ENCODE assay signal across 1 cellular context in genomic region chr19:2236285-2237050, GRCh38.
TF ChIP-seq lines count a peak whose summit lies in the region.

Gene PLEKHJ1 (minus strand): TSS chr19:2236329. CDS start chr19:2236248, 81 bp downstream.
Gene SF3A2 (plus strand): TSS chr19:2236824. CDS start chr19:2243419, 6,595 bp downstream.

TF ChIP-seq in HepG2, 621 proteins besides CTCF, POLR2A, EP300 and RAD21 (continued from another document and continues in another):
- peak; percentile 57 for TF ChIP-seq ZBTB33 (CRISPR knock-in tag; IDR thresholded peaks at IDR 0.05)
- TF ChIP-seq ZNF263 (CRISPR knock-in tag; IDR thresholded peaks at IDR 0.05): peak; percentile 82
- no peak for TF ChIP-seq SMAD9 (CRISPR knock-in tag; IDR thresholded peaks at IDR 0.05)
- TF ChIP-seq, protein P1, sequence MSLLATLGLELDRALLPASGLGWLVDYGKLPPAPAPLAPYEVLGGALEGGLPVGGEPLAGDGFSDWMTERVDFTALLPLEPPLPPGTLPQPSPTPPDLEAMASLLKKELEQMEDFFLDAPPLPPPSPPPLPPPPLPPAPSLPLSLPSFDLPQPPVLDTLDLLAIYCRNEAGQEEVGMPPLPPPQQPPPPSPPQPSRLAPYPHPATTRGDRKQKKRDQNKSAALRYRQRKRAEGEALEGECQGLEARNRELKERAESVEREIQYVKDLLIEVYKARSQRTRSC (CRISPR knock-in tag; IDR thresholded peaks at IDR 0.05; ENCODE audit: low read depth): peak; percentile 64; the same call in 1 of the 2 replicates
- TF ChIP-seq CBX5 (CRISPR knock-in tag; IDR thresholded peaks at IDR 0.05; ENCODE audit: borderline replicate concordance): peak; percentile 85; the same call in 1 of the 2 replicates
- TF ChIP-seq SNAPC2 (CRISPR knock-in tag; IDR thresholded peaks at IDR 0.05): peak; percentile 90
- TF ChIP-seq, protein P2, sequence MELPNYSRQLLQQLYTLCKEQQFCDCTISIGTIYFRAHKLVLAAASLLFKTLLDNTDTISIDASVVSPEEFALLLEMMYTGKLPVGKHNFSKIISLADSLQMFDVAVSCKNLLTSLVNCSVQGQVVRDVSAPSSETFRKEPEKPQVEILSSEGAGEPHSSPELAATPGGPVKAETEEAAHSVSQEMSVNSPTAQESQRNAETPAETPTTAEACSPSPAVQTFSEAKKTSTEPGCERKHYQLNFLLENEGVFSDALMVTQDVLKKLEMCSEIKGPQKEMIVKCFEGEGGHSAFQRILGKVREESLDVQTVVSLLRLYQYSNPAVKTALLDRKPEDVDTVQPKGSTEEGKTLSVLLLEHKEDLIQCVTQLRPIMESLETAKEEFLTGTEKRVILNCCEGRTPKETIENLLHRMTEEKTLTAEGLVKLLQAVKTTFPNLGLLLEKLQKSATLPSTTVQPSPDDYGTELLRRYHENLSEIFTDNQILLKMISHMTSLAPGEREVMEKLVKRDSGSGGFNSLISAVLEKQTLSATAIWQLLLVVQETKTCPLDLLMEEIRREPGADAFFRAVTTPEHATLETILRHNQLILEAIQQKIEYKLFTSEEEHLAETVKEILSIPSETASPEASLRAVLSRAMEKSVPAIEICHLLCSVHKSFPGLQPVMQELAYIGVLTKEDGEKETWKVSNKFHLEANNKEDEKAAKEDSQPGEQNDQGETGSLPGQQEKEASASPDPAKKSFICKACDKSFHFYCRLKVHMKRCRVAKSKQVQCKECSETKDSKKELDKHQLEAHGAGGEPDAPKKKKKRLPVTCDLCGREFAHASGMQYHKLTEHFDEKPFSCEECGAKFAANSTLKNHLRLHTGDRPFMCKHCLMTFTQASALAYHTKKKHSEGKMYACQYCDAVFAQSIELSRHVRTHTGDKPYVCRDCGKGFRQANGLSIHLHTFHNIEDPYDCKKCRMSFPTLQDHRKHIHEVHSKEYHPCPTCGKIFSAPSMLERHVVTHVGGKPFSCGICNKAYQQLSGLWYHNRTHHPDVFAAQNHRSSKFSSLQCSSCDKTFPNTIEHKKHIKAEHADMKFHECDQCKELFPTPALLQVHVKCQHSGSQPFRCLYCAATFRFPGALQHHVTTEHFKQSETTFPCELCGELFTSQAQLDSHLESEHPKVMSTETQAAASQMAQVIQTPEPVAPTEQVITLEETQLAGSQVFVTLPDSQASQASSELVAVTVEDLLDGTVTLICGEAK (IDR thresholded peaks at IDR 0.05): no peak
- TF ChIP-seq, protein P2 (CRISPR knock-in tag; IDR thresholded peaks at IDR 0.05): peak; percentile 90
- peak; percentile 85 for TF ChIP-seq PHF20 (CRISPR knock-in tag; IDR thresholded peaks at IDR 0.05)
- TF ChIP-seq HMG20B (CRISPR knock-in tag; conservative IDR thresholded peaks at IDR 0.05): peak; percentile 82
- peak; percentile 73 for TF ChIP-seq SMAD3 (CRISPR knock-in tag; IDR thresholded peaks at IDR 0.05)
- TF ChIP-seq ZNF615 (CRISPR knock-in tag; IDR thresholded peaks at IDR 0.05; ENCODE audit: borderline replicate concordance): peak; percentile 91
- no peak; the same call in 1 of the 2 replicates for TF ChIP-seq ZNF160 (CRISPR knock-in tag; IDR thresholded peaks at IDR 0.05)
- no peak for TF ChIP-seq PRDM4 (CRISPR knock-in tag; IDR thresholded peaks at IDR 0.05; ENCODE audit: borderline replicate concordance)
- peak; percentile 77 for TF ChIP-seq ETV6 (CRISPR knock-in tag; conservative IDR thresholded peaks at IDR 0.05)
- TF ChIP-seq, protein P3, sequence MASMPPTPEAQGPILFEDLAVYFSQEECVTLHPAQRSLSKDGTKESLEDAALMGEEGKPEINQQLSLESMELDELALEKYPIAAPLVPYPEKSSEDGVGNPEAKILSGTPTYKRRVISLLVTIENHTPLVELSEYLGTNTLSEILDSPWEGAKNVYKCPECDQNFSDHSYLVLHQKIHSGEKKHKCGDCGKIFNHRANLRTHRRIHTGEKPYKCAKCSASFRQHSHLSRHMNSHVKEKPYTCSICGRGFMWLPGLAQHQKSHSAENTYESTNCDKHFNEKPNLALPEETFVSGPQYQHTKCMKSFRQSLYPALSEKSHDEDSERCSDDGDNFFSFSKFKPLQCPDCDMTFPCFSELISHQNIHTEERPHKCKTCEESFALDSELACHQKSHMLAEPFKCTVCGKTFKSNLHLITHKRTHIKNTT (CRISPR knock-in tag; IDR thresholded peaks at IDR 0.05): 0 out of 2 replicates have a peak, but pooled peaks have one; percentile 87
- peak; percentile 99 for TF ChIP-seq ZNF451 (CRISPR knock-in tag; IDR thresholded peaks at IDR 0.05)
- peak; percentile 96 for TF ChIP-seq ZNF30 (CRISPR knock-in tag; IDR thresholded peaks at IDR 0.05)
- TF ChIP-seq PCBP2 (optimal IDR thresholded peaks at IDR 0.05; ENCODE audit: low read depth, low read length, poor library complexity, severe bottlenecking): no peak
- TF ChIP-seq RFX1 (IDR thresholded peaks at IDR 0.05): no peak
- TF ChIP-seq ZNF580 (CRISPR knock-in tag; IDR thresholded peaks at IDR 0.05; ENCODE audit: borderline replicate concordance, low read depth): peak; percentile 97
- TF ChIP-seq SALL1 (CRISPR knock-in tag; IDR thresholded peaks at IDR 0.05): peak; percentile 98
- TF ChIP-seq AKAP8 (CRISPR knock-in tag; IDR thresholded peaks at IDR 0.05): peak; percentile 39
- no peak for TF ChIP-seq ZBTB1 (CRISPR knock-in tag; IDR thresholded peaks at IDR 0.05; ENCODE audit: borderline replicate concordance)
- TF ChIP-seq E2F1 (CRISPR knock-in tag; IDR thresholded peaks at IDR 0.05): peak; percentile 95
- TF ChIP-seq ZNF207 (IDR thresholded peaks at IDR 0.05; ENCODE audit: borderline replicate concordance): no peak
- TF ChIP-seq ZNF841 (CRISPR knock-in tag; IDR thresholded peaks at IDR 0.05; ENCODE audit: borderline replicate concordance): peak; percentile 89; the same call in 1 of the 2 replicates
- TF ChIP-seq SPEN (CRISPR knock-in tag; IDR thresholded peaks at IDR 0.05; ENCODE audit: low read depth): peak; percentile 96
- peak; percentile 96 for TF ChIP-seq ZBTB42 (CRISPR knock-in tag; IDR thresholded peaks at IDR 0.05)
- TF ChIP-seq SMC3 (IDR thresholded peaks at IDR 0.05; ENCODE audit: low read length): peak; percentile 37; the same call in 1 of the 2 replicates
- TF ChIP-seq ZNF713 (CRISPR knock-in tag; IDR thresholded peaks at IDR 0.05): no peak; the same call in 1 of the 2 replicates
- peak; percentile 99 for TF ChIP-seq ZNF790 (CRISPR knock-in tag; IDR thresholded peaks at IDR 0.05; ENCODE audit: borderline replicate concordance)
- TF ChIP-seq EHMT2 (IDR thresholded peaks at IDR 0.05; ENCODE audit: borderline replicate concordance, low read depth, low read length): no peak
- TF ChIP-seq ZNF777 (CRISPR knock-in tag; IDR thresholded peaks at IDR 0.05): peak; percentile 81
- TF ChIP-seq ZNF792 (CRISPR knock-in tag; IDR thresholded peaks at IDR 0.05): peak; percentile 88
- TF ChIP-seq NCOA2 (CRISPR knock-in tag; IDR thresholded peaks at IDR 0.05): peak; percentile 77
- TF ChIP-seq, protein P4, sequence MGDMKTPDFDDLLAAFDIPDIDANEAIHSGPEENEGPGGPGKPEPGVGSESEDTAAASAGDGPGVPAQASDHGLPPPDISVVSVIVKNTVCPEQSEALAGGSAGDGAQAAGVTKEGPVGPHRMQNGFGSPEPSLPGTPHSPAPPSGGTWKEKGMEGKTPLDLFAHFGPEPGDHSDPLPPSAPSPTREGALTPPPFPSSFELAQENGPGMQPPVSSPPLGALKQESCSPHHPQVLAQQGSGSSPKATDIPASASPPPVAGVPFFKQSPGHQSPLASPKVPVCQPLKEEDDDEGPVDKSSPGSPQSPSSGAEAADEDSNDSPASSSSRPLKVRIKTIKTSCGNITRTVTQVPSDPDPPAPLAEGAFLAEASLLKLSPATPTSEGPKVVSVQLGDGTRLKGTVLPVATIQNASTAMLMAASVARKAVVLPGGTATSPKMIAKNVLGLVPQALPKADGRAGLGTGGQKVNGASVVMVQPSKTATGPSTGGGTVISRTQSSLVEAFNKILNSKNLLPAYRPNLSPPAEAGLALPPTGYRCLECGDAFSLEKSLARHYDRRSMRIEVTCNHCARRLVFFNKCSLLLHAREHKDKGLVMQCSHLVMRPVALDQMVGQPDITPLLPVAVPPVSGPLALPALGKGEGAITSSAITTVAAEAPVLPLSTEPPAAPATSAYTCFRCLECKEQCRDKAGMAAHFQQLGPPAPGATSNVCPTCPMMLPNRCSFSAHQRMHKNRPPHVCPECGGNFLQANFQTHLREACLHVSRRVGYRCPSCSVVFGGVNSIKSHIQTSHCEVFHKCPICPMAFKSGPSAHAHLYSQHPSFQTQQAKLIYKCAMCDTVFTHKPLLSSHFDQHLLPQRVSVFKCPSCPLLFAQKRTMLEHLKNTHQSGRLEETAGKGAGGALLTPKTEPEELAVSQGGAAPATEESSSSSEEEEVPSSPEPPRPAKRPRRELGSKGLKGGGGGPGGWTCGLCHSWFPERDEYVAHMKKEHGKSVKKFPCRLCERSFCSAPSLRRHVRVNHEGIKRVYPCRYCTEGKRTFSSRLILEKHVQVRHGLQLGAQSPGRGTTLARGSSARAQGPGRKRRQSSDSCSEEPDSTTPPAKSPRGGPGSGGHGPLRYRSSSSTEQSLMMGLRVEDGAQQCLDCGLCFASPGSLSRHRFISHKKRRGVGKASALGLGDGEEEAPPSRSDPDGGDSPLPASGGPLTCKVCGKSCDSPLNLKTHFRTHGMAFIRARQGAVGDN (CRISPR knock-in tag; IDR thresholded peaks at IDR 0.05): peak; percentile 100
- 0 out of 2 replicates have a peak, but pooled peaks have one; percentile 30 for TF ChIP-seq FIP1L1 (IDR thresholded peaks at IDR 0.05; ENCODE audit: borderline replicate concordance, insufficient read depth, low read depth, low read length)
- TF ChIP-seq BHLHE40 (IDR thresholded peaks at IDR 0.05; ENCODE audit: low read length): peak; percentile 41
- TF ChIP-seq GLI4 (CRISPR knock-in tag; IDR thresholded peaks at IDR 0.05; ENCODE audit: borderline replicate concordance): no peak
- peak; percentile 88 for TF ChIP-seq ZNF782 (CRISPR knock-in tag; IDR thresholded peaks at IDR 0.05; ENCODE audit: borderline replicate concordance)
- TF ChIP-seq LCORL (IDR thresholded peaks at IDR 0.05): no peak
- TF ChIP-seq LCORL (CRISPR knock-in tag; IDR thresholded peaks at IDR 0.05): peak; percentile 88
